Comparison of ENCODE assay signal across 8 cellular contexts in genomic region chr6:28880894-28881780, GRCh38. TPM values are rescaled to one million over a fixed set of nuclear protein-coding genes. Genes with fewer than 3 reads are reported as not detected.
DNase-seq lines count a peak whose midpoint lies in the region; ATAC-seq and TF ChIP-seq lines count a peak whose summit lies in the region.

No MANE protein-coding gene starts in this region.

- H3K4me1 ChIP-seq in HUES6 (ENCODE audit: control insufficient read depth, insufficient read depth, low read length), result 0 out of 2 replicates have a peak, but pooled peaks cover 2% of the 10 kb centered on the region

- peak overlapping the region; percentile 84 for H3K4me3 Mint-ChIP-seq in activated naive CD8-positive, alpha-beta T cell treated with anti-CD3 and anti-CD28 coated beads, Interleukin-2, amount 10 ng/mL, durations not matched to agents 7 days and 5 days
- H3K4me3 Mint-ChIP-seq in type B pancreatic cell, result peak overlapping the region; percentile 93

- ATAC-seq in activated naive CD8-positive, alpha-beta T cell treated with anti-CD3 and anti-CD28 coated beads, Interleukin-2, amount 10 ng/mL, durations not matched to agents 7 days and 5 days (ENCODE audit: low read depth), result no peak
- peak; percentile 53 for ATAC-seq in omental fat pad (ENCODE audit: low FRiP score)

- intact Hi-C loops in head of caudate nucleus (cut with DNase I), result no loop called here

- H3K9me3 Mint-ChIP-seq in activated naive CD8-positive, alpha-beta T cell treated with anti-CD3 and anti-CD28 coated beads, Interleukin-2, amount 10 ng/mL, durations not matched to agents 7 days and 5 days, result peaks cover 3% of the 10 kb centered on the region
- no peaks in the 10 kb centered on the region for H3K9me3 Mint-ChIP-seq in type B pancreatic cell

- H3K4me1 Mint-ChIP-seq in activated naive CD8-positive, alpha-beta T cell treated with anti-CD3 and anti-CD28 coated beads, Interleukin-2, amount 10 ng/mL, durations not matched to agents 7 days and 5 days, result peaks cover 29% of the 10 kb centered on the region
- H3K4me1 Mint-ChIP-seq in type B pancreatic cell (ENCODE audit: unreplicated experiment), result peaks cover 18% of the 10 kb centered on the region

- H3K9ac ChIP-seq in HUES6 (ENCODE audit: low read length), result peak overlapping the region; percentile 55

- no peak overlapping the region for H3K27ac ChIP-seq in HUES6 (ENCODE audit: low read depth, low read length)

- no peaks in the 10 kb centered on the region for H3K27me3 ChIP-seq in HUES6 (ENCODE audit: control insufficient read depth, insufficient read depth, low read length)

- H3K27me3 Mint-ChIP-seq in activated naive CD8-positive, alpha-beta T cell treated with anti-CD3 and anti-CD28 coated beads, Interleukin-2, amount 10 ng/mL, durations not matched to agents 7 days and 5 days, result peaks cover 20% of the 10 kb centered on the region
- peaks cover 16% of the 10 kb centered on the region for H3K27me3 Mint-ChIP-seq in type B pancreatic cell

- H3K36me3 Mint-ChIP-seq in activated naive CD8-positive, alpha-beta T cell treated with anti-CD3 and anti-CD28 coated beads, Interleukin-2, amount 10 ng/mL, durations not matched to agents 7 days and 5 days, result peaks cover 5% of the 10 kb centered on the region
- H3K36me3 Mint-ChIP-seq in type B pancreatic cell, result no peaks in the 10 kb centered on the region

- H3K4me3 ChIP-seq in HUES6 (ENCODE audit: low read depth, low read length), result peak overlapping the region; percentile 72

- H3K27ac Mint-ChIP-seq in activated naive CD8-positive, alpha-beta T cell treated with anti-CD3 and anti-CD28 coated beads, Interleukin-2, amount 10 ng/mL, durations not matched to agents 7 days and 5 days, result peak overlapping the region; percentile 81
- H3K27ac Mint-ChIP-seq in type B pancreatic cell, result peak overlapping the region; percentile 91

- DNase-seq in COLO829 (ENCODE audit: low spot score) (peak; percentile 82), RPMI8226 (peak; percentile 87), head of caudate nucleus (peak in 41 of 42 donors; percentile 54 to 92 (median 79)), omental fat pad (ENCODE audit: low spot score) (peak; percentile 67), type B pancreatic cell (ENCODE audit: extremely low spot score, unreplicated experiment) (peak; percentile 85), T-helper 9 cell (no peak)
- peak; percentile 64 for DNase-seq in activated naive CD8-positive, alpha-beta T cell treated with anti-CD3 and anti-CD28 coated beads, Interleukin-2, amount 10 ng/mL, durations not matched to agents 7 days and 5 days

- no peaks in the 10 kb centered on the region for H3K36me3 ChIP-seq in HUES6 (ENCODE audit: control insufficient read depth, insufficient read depth, low read length)

- POLR2A ChIA-PET in activated naive CD8-positive, alpha-beta T cell treated with anti-CD3 and anti-CD28 coated beads, Interleukin-2, amount 10 ng/mL, durations not matched to agents 7 days and 5 days (lab: Charles Lee), result interaction anchor here (1.0 to 5.8 kb wide), 5 partner anchors 15 to 60 kb away, joined by 3 to 119 read pairs (median 5); partner anchors contain the start of gene TRIM27

- TF ChIP-seq CTCF in omental fat pad (IDR thresholded peaks at IDR 0.05) (no peak), type B pancreatic cell (conservative IDR thresholded peaks at IDR 0.05) (no peak)

- peaks cover 7% of the 10 kb centered on the region; the same call in 1 of the 2 replicates for H3K9me3 ChIP-seq in HUES6 (ENCODE audit: control insufficient read depth, insufficient read depth, low read depth, low read length)

RNA-seq across cellular contexts. Expression of gene TRIM27, which starts 42.6 kb away (rescaled TPM):
- 10 to 100 TPM; 64.4 to 67.1 TPM for total RNA-seq in activated naive CD8-positive, alpha-beta T cell treated with anti-CD3 and anti-CD28 coated beads, Interleukin-2, amount 10 ng/mL, durations not matched to agents 7 days and 5 days
- total RNA-seq in omental fat pad, result 10 to 100 TPM; 37.0 to 75.2 (median 58.4) TPM
- total RNA-seq in type B pancreatic cell (ENCODE audit: low replicate concordance), result 49.2 and 78.0 TPM in 2 replicates
